2 cellular contexts compared by ENCODE assay signal in genomic region chr2:219609149-219609750, GRCh38.
TF ChIP-seq lines count a peak whose summit lies in the region.

No MANE protein-coding gene starts in this region.

TF ChIP-seq in K562, 482 proteins besides CTCF, POLR2A, EP300 and RAD21:
- TF ChIP-seq HOXB6 (CRISPR knock-in tag; IDR thresholded peaks at IDR 0.05; ENCODE audit: borderline replicate concordance) (no peak), RBFOX2 (IDR thresholded peaks at IDR 0.05; ENCODE audit: low read depth, low read length) (0 out of 2 replicates have a peak, but pooled peaks have one; percentile 31), SMARCA4 (IDR thresholded peaks at IDR 0.05) (no peak)

TF ChIP-seq in HEK293T, 16 proteins besides CTCF, POLR2A, EP300 and RAD21:
- TF ChIP-seq TARDBP (IDR thresholded peaks at IDR 0.05) = no peak
